1 cellular context compared by ENCODE assay signal in the genomic region with DNA sequence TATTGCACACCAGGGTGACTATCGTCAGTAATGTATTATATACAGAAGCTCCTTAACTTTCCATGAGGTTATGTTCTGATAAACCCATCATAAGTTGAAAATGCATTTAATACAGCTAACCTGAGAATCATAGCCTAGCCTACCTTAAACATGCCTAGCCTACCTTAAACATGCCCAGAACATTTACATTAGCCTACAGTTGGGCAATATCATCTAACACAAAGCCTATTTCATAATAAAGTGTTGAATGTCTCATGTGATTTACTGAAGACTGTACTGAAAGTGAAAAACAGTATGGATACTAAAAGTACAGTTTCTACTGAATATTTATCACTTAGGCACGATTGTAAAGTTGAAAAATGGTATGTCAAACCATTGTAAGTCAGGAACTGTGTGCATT.
TF ChIP-seq lines count a peak whose summit lies in the region.

No MANE protein-coding gene starts in this region.

TF ChIP-seq in WTC11, 78 proteins besides CTCF, POLR2A, EP300 and RAD21:
- no peak for TF ChIP-seq NFATC4 (CRISPR knock-in tag; IDR thresholded peaks at IDR 0.05)
- TF ChIP-seq ELF4 (CRISPR knock-in tag; IDR thresholded peaks at IDR 0.05; ENCODE audit: low read depth), result no peak
- TF ChIP-seq ZNF317 (CRISPR knock-in tag; IDR thresholded peaks at IDR 0.05; ENCODE audit: borderline replicate concordance, low read depth), result no peak
- no peak for TF ChIP-seq MLX (CRISPR knock-in tag; IDR thresholded peaks at IDR 0.05)
- no peak for TF ChIP-seq ETV6 (CRISPR knock-in tag; IDR thresholded peaks at IDR 0.05)
- TF ChIP-seq ATF2 (CRISPR knock-in tag; IDR thresholded peaks at IDR 0.05; ENCODE audit: borderline replicate concordance, low read depth), result no peak
- no peak for TF ChIP-seq E2F4 (CRISPR knock-in tag; IDR thresholded peaks at IDR 0.05; ENCODE audit: borderline replicate concordance, low read depth)
- no peak for TF ChIP-seq ZNF219 (CRISPR knock-in tag; IDR thresholded peaks at IDR 0.05; ENCODE audit: borderline replicate concordance)
- no peak for TF ChIP-seq ZNF532 (CRISPR knock-in tag; IDR thresholded peaks at IDR 0.05; ENCODE audit: borderline replicate concordance)
- no peak for TF ChIP-seq CREB1 (CRISPR knock-in tag; IDR thresholded peaks at IDR 0.05)
- TF ChIP-seq STAT6 (CRISPR knock-in tag; conservative IDR thresholded peaks at IDR 0.05; ENCODE audit: low read depth), result no peak
- TF ChIP-seq ESRRA (CRISPR knock-in tag; IDR thresholded peaks at IDR 0.05; ENCODE audit: borderline replicate concordance), result no peak
- TF ChIP-seq GRHL2 (CRISPR knock-in tag; IDR thresholded peaks at IDR 0.05; ENCODE audit: insufficient replicate concordance, severe bottlenecking), result no peak
- no peak for TF ChIP-seq IRF2 (CRISPR knock-in tag; IDR thresholded peaks at IDR 0.05; ENCODE audit: borderline replicate concordance, low read depth)
- TF ChIP-seq USF2 (CRISPR knock-in tag; IDR thresholded peaks at IDR 0.05), result no peak
- no peak for TF ChIP-seq CBFB (CRISPR knock-in tag; IDR thresholded peaks at IDR 0.05; ENCODE audit: low read depth)
- TF ChIP-seq ZNF423 (CRISPR knock-in tag; IDR thresholded peaks at IDR 0.05), result no peak
- TF ChIP-seq ZSCAN18 (CRISPR knock-in tag; IDR thresholded peaks at IDR 0.05), result no peak
